In genomic region chr12:121963341-121964018, GRCh38 we compare ENCODE assay signal across 24 cellular contexts. TPM values are rescaled to one million over a fixed set of nuclear protein-coding genes. Genes with fewer than 3 reads are reported as not detected.
A peak's percentile ranks its signal among the peaks of the same experiment; 100 is the strongest.
DNase-seq lines count a peak whose midpoint lies in the region; ATAC-seq and TF ChIP-seq lines count a peak whose summit lies in the region.
"Had no signal": no experiment of that assay in that cellular context is flagged by ENCODE, and none has a peak within 500 bp of the region (broad histone marks: within the 10 kb centered on the region; RNA-seq: fewer than 3 reads in every experiment).

No MANE protein-coding gene starts in this region.

- H4K8ac ChIP-seq in mesendoderm (ENCODE audit: low read depth, low read length): no peak overlapping the region

- no peaks in the 10 kb centered on the region for H3K36me3 ChIP-seq in mesendoderm (ENCODE audit: control insufficient read depth, insufficient read depth, low read length)
- H3K36me3 ChIP-seq: BE2C, Peyer's patch had no signal

- no peaks in the 10 kb centered on the region for H3K9me3 Mint-ChIP-seq in activated naive CD4-positive, alpha-beta T cell treated with anti-CD3 and anti-CD28 coated beads, Interleukin-2, amount 50 U/mL, for 72 hours
- no peaks in the 10 kb centered on the region for H3K9me3 Mint-ChIP-seq in WTC11
- no peaks in the 10 kb centered on the region for H3K9me3 Mint-ChIP-seq in stimulated activated naive B cell treated with anti-CD40 and anti-IgM and Interleukin-4, amounts not matched to agents 10 μg/mL and 1 μg/mL and 100 μg/mL, for 72 hours
- H3K9me3 Mint-ChIP-seq: IgD-negative memory B cell had no signal

- H2BK5ac ChIP-seq in mesendoderm (ENCODE audit: low read length): no peak overlapping the region

- no peaks in the 10 kb centered on the region for H3K4me1 ChIP-seq in mesendoderm (ENCODE audit: control insufficient read depth, low read depth, low read length)
- H3K4me1 ChIP-seq: BE2C, Peyer's patch had no signal

- WGBS in mesendoderm (ENCODE audit: extremely low coverage, insufficient coverage, low lambda C conversion rate): no CpG with 5 or more reads among the region's 15 CpGs

- H3K36me3 Mint-ChIP-seq in activated naive CD4-positive, alpha-beta T cell treated with anti-CD3 and anti-CD28 coated beads, Interleukin-2, amount 50 U/mL, for 72 hours: no peaks in the 10 kb centered on the region
- no peaks in the 10 kb centered on the region for H3K36me3 Mint-ChIP-seq in WTC11
- H3K36me3 Mint-ChIP-seq in stimulated activated naive B cell treated with anti-CD40 and anti-IgM and Interleukin-4, amounts not matched to agents 10 μg/mL and 1 μg/mL and 100 μg/mL, for 72 hours: peaks cover 0 to 5% of the 10 kb centered on the region in 2 donors
- H3K36me3 Mint-ChIP-seq: IgD-negative memory B cell had no signal

- no peak overlapping the region for H3K9ac ChIP-seq in mesendoderm (ENCODE audit: low read length)

- POLR2A ChIA-PET in WTC11 (lab: Charles Lee): interaction anchor here (0.5 to 0.6 kb wide), 2 partner anchors 11 to 17 kb away, joined by 4 to 5 read pairs; no protein-coding TSS in a partner anchor

- H3K4me1 Mint-ChIP-seq in WTC11: peaks cover 5% of the 10 kb centered on the region
- peaks cover 12 to 20% of the 10 kb centered on the region in 2 donors for H3K4me1 Mint-ChIP-seq in stimulated activated naive B cell treated with anti-CD40 and anti-IgM and Interleukin-4, amounts not matched to agents 10 μg/mL and 1 μg/mL and 100 μg/mL, for 72 hours

- no peak overlapping the region for H3K4ac ChIP-seq in mesendoderm (ENCODE audit: low read depth, low read length)

- peak overlapping the region; percentile 29 to 72 for H3K27ac Mint-ChIP-seq in activated naive CD4-positive, alpha-beta T cell treated with anti-CD3 and anti-CD28 coated beads, Interleukin-2, amount 50 U/mL, for 72 hours
- H3K27ac Mint-ChIP-seq in WTC11: no peak overlapping the region
- H3K27ac Mint-ChIP-seq in stimulated activated naive B cell treated with anti-CD40 and anti-IgM and Interleukin-4, amounts not matched to agents 10 μg/mL and 1 μg/mL and 100 μg/mL, for 72 hours: peak overlapping the region; percentile 57

- peak overlapping the region; percentile 10 for H3K56ac ChIP-seq in mesendoderm (ENCODE audit: low read length)

- H3K27me3 ChIP-seq in mesendoderm (ENCODE audit: insufficient read depth, low read length, poor library complexity): no peaks in the 10 kb centered on the region
- H3K27me3 ChIP-seq: BE2C, Peyer's patch had no signal

- H3K27me3 Mint-ChIP-seq in WTC11 (ENCODE audit: low read depth): no peaks in the 10 kb centered on the region; the same call in 1 of the 2 replicates
- no peaks in the 10 kb centered on the region for H3K27me3 Mint-ChIP-seq in stimulated activated naive B cell treated with anti-CD40 and anti-IgM and Interleukin-4, amounts not matched to agents 10 μg/mL and 1 μg/mL and 100 μg/mL, for 72 hours

- H3K79me2 ChIP-seq in mesendoderm (ENCODE audit: control insufficient read depth, insufficient read depth, low read length): no peaks in the 10 kb centered on the region

- no peak overlapping the region for H3K4me3 Mint-ChIP-seq in WTC11
- no peak overlapping the region for H3K4me3 Mint-ChIP-seq in stimulated activated naive B cell treated with anti-CD40 and anti-IgM and Interleukin-4, amounts not matched to agents 10 μg/mL and 1 μg/mL and 100 μg/mL, for 72 hours
- H3K4me3 Mint-ChIP-seq: IgD-negative memory B cell had no signal

- no peak for DNase-seq in activated naive CD4-positive, alpha-beta T cell treated with anti-CD3 and anti-CD28 coated beads, Interleukin-2, amount 50 U/mL, for 72 hours (ENCODE audit: low spot score in 2 of 2)
- DNase-seq in activated naive CD4-positive, alpha-beta T cell treated with Interleukin-2 at 50 U/mL for 16 hours: no peak
- DNase-seq in WTC11 (ENCODE audit: low spot score) (no peak), mesendoderm (no peak), T-helper 1 cell (no peak)
- DNase-seq in stimulated activated naive B cell treated with anti-CD40 and anti-IgM and Interleukin-4, amounts not matched to agents 10 μg/mL and 1 μg/mL and 100 μg/mL, for 72 hours: no peak
- DNase-seq in stimulated activated CD4-positive, alpha-beta T cell treated with anti-CD3 and anti-CD28 coated beads, Interleukin-2, amount 100 ng/mL, for 24 hours: no peak
- DNase-seq: 8988T, ACHN, BE2C, Calu3, DMS153, DND-41, NCI-H1092 treated with DMSO at 0.1 percent for 48 hours, NCI-H1436, NCI-H187, NCI-H2081 treated with DMSO at 0.1 percent for 48 hours, NCI-H2171, NCI-H226, NCI-H510A, NCI-H69, Peyer's patch had no signal

- CTCF ChIA-PET in WTC11 (lab: Charles Lee): interaction anchor here (1.7 kb wide), 1 partner anchor 45 kb away, joined by 4 read pairs; the partner anchor contains the start of gene CFAP251

- no peak for TF ChIP-seq CTCF in WTC11 (IDR thresholded peaks at IDR 0.05)

- no peak overlapping the region for H3K4me3 ChIP-seq in mesendoderm (ENCODE audit: low read length)
- H3K4me3 ChIP-seq: Peyer's patch had no signal

- no peak overlapping the region for H3K23ac ChIP-seq in mesendoderm (ENCODE audit: low read length)

- H2BK120ac ChIP-seq in mesendoderm (ENCODE audit: low read depth, low read length): no peak overlapping the region

- H2AK5ac ChIP-seq in mesendoderm (ENCODE audit: low read length): no peak overlapping the region

- H3K4me2 ChIP-seq in mesendoderm (ENCODE audit: low read length): no peak overlapping the region

- TF ChIP-seq POLR2A in GM18505 (IDR thresholded peaks at IDR 0.05; ENCODE audit: borderline replicate concordance, extremely low read depth, insufficient read depth, insufficient read length): no peak

- no peaks in the 10 kb centered on the region for H3K79me1 ChIP-seq in mesendoderm (ENCODE audit: low read length)

- H3K18ac ChIP-seq in mesendoderm (ENCODE audit: low read length): no peak overlapping the region

- no peak overlapping the region for H4K5ac ChIP-seq in mesendoderm (ENCODE audit: low read length)

- no peak overlapping the region for H2BK15ac ChIP-seq in mesendoderm (replicated peaks; ENCODE audit: low read depth)

- ATAC-seq in activated naive CD4-positive, alpha-beta T cell treated with anti-CD3 and anti-CD28 coated beads, Interleukin-2, amount 50 U/mL, for 72 hours: no peak
- ATAC-seq in WTC11: no peak
- no peak for ATAC-seq in stimulated activated naive B cell treated with anti-CD40 and anti-IgM and Interleukin-4, amounts not matched to agents 10 μg/mL and 1 μg/mL and 100 μg/mL, for 72 hours (replicated peaks)
- no peak for ATAC-seq in GM18505 (IDR thresholded peaks at IDR 0.05; ENCODE audit: unreplicated experiment)

- no peak overlapping the region for H3K27ac ChIP-seq in mesendoderm (ENCODE audit: low read depth, low read length)
- H3K27ac ChIP-seq: Peyer's patch had no signal

TF ChIP-seq in WTC11, 78 proteins besides CTCF, POLR2A, EP300 and RAD21:
- TF ChIP-seq FOXP1 (CRISPR knock-in tag; IDR thresholded peaks at IDR 0.05; ENCODE audit: borderline replicate concordance) (0 out of 2 replicates have a peak, but pooled peaks have one; percentile 16), SOX15 (CRISPR knock-in tag; IDR thresholded peaks at IDR 0.05) (no peak)

RNA-seq across cellular contexts. Expression of gene CFAP251, which starts 45.1 kb away (rescaled TPM):
- total RNA-seq in activated naive CD4-positive, alpha-beta T cell treated with anti-CD3 and anti-CD28 coated beads, Interleukin-2, amount 50 U/mL, for 72 hours: 1 to 10 TPM in 1 of 2 donors, under 1 TPM in 1; 0.80 to 1.7 TPM
- total RNA-seq in WTC11 (2021): 2.9 to 3.1 TPM (median 3.0 TPM) in 3 replicates
- 2.6 TPM for polyA plus RNA-seq in mesendoderm (2013, experiment 1 of 2)
- polyA plus RNA-seq in mesendoderm (2013, experiment 2 of 2): 3.0 TPM
- polyA plus RNA-seq: IgD-negative memory B cell had no signal

RNA-seq across cellular contexts. Expression of gene BCL7A, which starts 58.2 kb away (rescaled TPM):
- 1 to 10 TPM; 3.3 to 5.8 TPM for total RNA-seq in activated naive CD4-positive, alpha-beta T cell treated with anti-CD3 and anti-CD28 coated beads, Interleukin-2, amount 50 U/mL, for 72 hours
- total RNA-seq in WTC11 (2021): 14.6 to 19.7 TPM (median 15.8 TPM) in 3 replicates
- 5.7 TPM for polyA plus RNA-seq in mesendoderm (2013, experiment 1 of 2)
- polyA plus RNA-seq in mesendoderm (2013, experiment 2 of 2): 6.0 TPM
